In genomic region chr7:30840176-30841024, GRCh38 we compare ENCODE assay signal across 19 cellular contexts.
A peak's percentile ranks its signal among the peaks of the same experiment; 100 is the strongest.
DNase-seq lines count a peak whose midpoint lies in the region; ATAC-seq and TF ChIP-seq lines count a peak whose summit lies in the region.
"Had no signal": no experiment of that assay in that cellular context is flagged by ENCODE, and none has a peak within 500 bp of the region (broad histone marks: within the 10 kb centered on the region; RNA-seq: fewer than 3 reads in every experiment).

No MANE protein-coding gene starts in this region.

- DNase-seq in left ventricle myocardium inferior (no peak), Right ventricle myocardium inferior (ENCODE audit: missing footprints) (no peak), dermis blood vessel endothelial cell (peak; percentile 66), mesenteric fat pad (ENCODE audit: low spot score) (peak; percentile 35), uterus (no peak)
- DNase-seq: MG63, NCI-H1417, NCI-H1694 treated with DMSO at 0.1 percent for 48 hours, NCI-H2081 treated with DMSO at 0.1 percent for 48 hours, NCI-H2171 treated with DMSO at 0.1 percent for 48 hours, NCI-H524 treated with DMSO at 0.1 percent for 48 hours, NCI-H82, SHP77 had no signal

- H3K4me3 ChIP-seq in left ventricle myocardium inferior (no peak overlapping the region), uterus (no peak overlapping the region)
- H3K4me3 ChIP-seq: A549, GM23338, HAP-1, MG63, Peyer's patch had no signal

- H3K36me3 ChIP-seq in left ventricle myocardium inferior (peaks cover 17% of the 10 kb centered on the region), uterus (no peaks in the 10 kb centered on the region)
- H3K36me3 ChIP-seq: HAP-1, MG63 had no signal

- H3K9me3 ChIP-seq in left ventricle myocardium inferior (replicated peaks) (no peaks in the 10 kb centered on the region), uterus (no peaks in the 10 kb centered on the region)
- H3K9me3 ChIP-seq: A549, HAP-1, MG63, Peyer's patch had no signal

- TF ChIP-seq POLR2A in uterus (IDR thresholded peaks at IDR 0.05): no peak

- H3K27me3 ChIP-seq in left ventricle myocardium inferior (ENCODE audit: low read depth) (no peaks in the 10 kb centered on the region), uterus (no peaks in the 10 kb centered on the region)
- H3K27me3 ChIP-seq: MG63, Peyer's patch had no signal

- intact Hi-C loops in left ventricle myocardium inferior (cut with micrococcal nuclease): no loop called here
- intact Hi-C loops in Right ventricle myocardium inferior (cut with DNase I): no loop called here
- intact Hi-C loops in uterus (cut with DNase I; ENCODE audit: low total_unique reads): no loop called here

- TF ChIP-seq CTCF in left ventricle myocardium inferior (IDR thresholded peaks at IDR 0.05; ENCODE audit: borderline replicate concordance): no peak
- TF ChIP-seq CTCF in uterus (IDR thresholded peaks at IDR 0.05): no peak

- H3K27ac ChIP-seq in left ventricle myocardium inferior (replicated peaks): peak overlapping the region; percentile 53
- H3K27ac ChIP-seq in uterus: peak overlapping the region; percentile 14 to 38
- H3K27ac ChIP-seq: A549, Peyer's patch had no signal

- ATAC-seq in Right ventricle myocardium inferior: no peak
- ATAC-seq in HG03378 (IDR thresholded peaks at IDR 0.05; ENCODE audit: unreplicated experiment): no peak
- no peak for ATAC-seq in HG02642 (IDR thresholded peaks at IDR 0.05; ENCODE audit: poor library complexity, unreplicated experiment)
- ATAC-seq: A549, GM23338 had no signal

- H3K4me1 ChIP-seq in left ventricle myocardium inferior (peaks cover 47% of the 10 kb centered on the region), uterus (peaks cover 0 to 5% of the 10 kb centered on the region in 2 donors)
- H3K4me1 ChIP-seq: A549, HAP-1 had no signal

Comparison
In these comparisons a context has a peak if more than half of its experiments do, and no peak if none do; other contexts are left out.
1. DNase-seq: peak in dermis blood vessel endothelial cell (single experiment) and mesenteric fat pad (single experiment); none in left ventricle myocardium inferior (single experiment), Right ventricle myocardium inferior (single experiment) and uterus (0 of 2).